In genomic region chr3:62732183-62732904, GRCh38 we compare ENCODE assay signal across 26 cellular contexts.
"Had no signal": no experiment of that assay in that cellular context is flagged by ENCODE, and none has a peak within 500 bp of the region (broad histone marks: within the 10 kb centered on the region; RNA-seq: fewer than 3 reads in every experiment).

No MANE protein-coding gene starts in this region.

- H3K36me3 Mint-ChIP-seq: activated naive CD8-positive, alpha-beta T cell; naive B cell had no signal

- ATAC-seq: body of pancreas, foreskin keratinocyte, heart right ventricle had no signal

- H3K4me1 Mint-ChIP-seq: naive B cell had no signal

- H3K27ac ChIP-seq: body of pancreas, cardiac muscle cell, esophagus muscularis mucosa, foreskin keratinocyte, heart right ventricle, left ventricle myocardium inferior, ovary, sigmoid colon, tibial nerve had no signal

- H3K9me3 ChIP-seq: body of pancreas, esophagus muscularis mucosa, heart right ventricle, left ventricle myocardium inferior, sigmoid colon, tibial nerve had no signal

- H3K4me3 ChIP-seq: body of pancreas, cardiac muscle cell, esophagus muscularis mucosa, heart right ventricle, left ventricle myocardium inferior, lung, ovary, sigmoid colon, smooth muscle cell, tibial nerve had no signal

- FAIRE-seq: islet of Langerhans had no signal

- H3K36me3 ChIP-seq: cardiac muscle cell, esophagus muscularis mucosa, heart right ventricle, left ventricle myocardium inferior, ovary, sigmoid colon, tibial nerve had no signal

- H3K27me3 ChIP-seq: body of pancreas, cardiac muscle cell, esophagus muscularis mucosa, foreskin keratinocyte, heart right ventricle, ovary, sigmoid colon, tibial nerve had no signal

- DNase-seq: activated CD4-positive, alpha-beta T cell treated with anti-CD3 and anti-CD28 coated beads for 4 hours; activated CD4-positive, alpha-beta T cell treated with anti-CD3 and anti-CD28 coated beads, Interleukin-2, amount 50 U/mL, for 4 hours; activated effector memory CD4-positive, alpha-beta T cell treated with Interleukin-2 at 50 U/mL for 16 hours; activated naive CD4-positive, alpha-beta T cell treated with Interleukin-2 at 50 U/mL for 16 hours; activated T-cell treated with anti-CD3 and anti-CD28 coated beads for 4 hours; aorta; body of pancreas; cerebellar nuclear complex; cortex of kidney; foreskin keratinocyte; heart right ventricle; left ventricle myocardium inferior; naive B cell; ovary; sigmoid colon; stimulated activated CD4-positive, alpha-beta T cell treated with anti-CD3 and anti-CD28 coated beads, Interleukin-15, amount 100 ng/mL, for 24 hours; stimulated activated CD4-positive, alpha-beta T cell treated with anti-CD3 and anti-CD28 coated beads, Interleukin-2, amount 100 ng/mL, for 24 hours; stimulated activated naive CD4-positive, alpha-beta T cell had no signal

- H3K27ac Mint-ChIP-seq: activated naive CD8-positive, alpha-beta T cell; naive B cell; progenitor cell of endocrine pancreas had no signal

- H3K27me3 Mint-ChIP-seq: activated naive CD8-positive, alpha-beta T cell; naive B cell; progenitor cell of endocrine pancreas had no signal

- H3K4me3 Mint-ChIP-seq: activated naive CD8-positive, alpha-beta T cell had no signal

- H3K4me1 ChIP-seq: body of pancreas, esophagus muscularis mucosa, heart right ventricle, sigmoid colon, tibial nerve had no signal
